Comparison of ENCODE assay signal across 14 cellular contexts in genomic region chr12:46483572-46484395, GRCh38.
DNase-seq lines count a peak whose midpoint lies in the region; ATAC-seq, FAIRE-seq and TF ChIP-seq lines count a peak whose summit lies in the region.
"Had no signal": no experiment of that assay in that cellular context is flagged by ENCODE, and none has a peak within 500 bp of the region (broad histone marks: within the 10 kb centered on the region; RNA-seq: fewer than 3 reads in every experiment).

No MANE protein-coding gene starts in this region.

- no peak for TF ChIP-seq POLR2A in erythroblast (IDR thresholded peaks at IDR 0.05; ENCODE audit: low read length)

- no peaks in the 10 kb centered on the region for H3K36me3 ChIP-seq in ACC112 (ENCODE audit: insufficient read depth, low read length)
- no peaks in the 10 kb centered on the region for H3K36me3 ChIP-seq in HUES48 (ENCODE audit: control insufficient read depth, insufficient read depth, low read length)
- no peaks in the 10 kb centered on the region for H3K36me3 ChIP-seq in astrocyte (ENCODE audit: insufficient read depth, low read length)
- H3K36me3 ChIP-seq: ovary had no signal

- no peak overlapping the region for H3K4me2 ChIP-seq in astrocyte (ENCODE audit: low read length)

- no peaks in the 10 kb centered on the region for H4K20me1 ChIP-seq in astrocyte (ENCODE audit: insufficient read depth, low read length)

- H3K9me3 Mint-ChIP-seq in astrocyte (ENCODE audit: unreplicated experiment) = no peaks in the 10 kb centered on the region

- H2AFZ ChIP-seq in ACC112 (ENCODE audit: low read length, unreplicated experiment) (no peak overlapping the region), astrocyte (ENCODE audit: low read depth, low read length) (no peak overlapping the region)

- no peak overlapping the region for H3K4me3 Mint-ChIP-seq in astrocyte (ENCODE audit: unreplicated experiment)
- H3K4me3 Mint-ChIP-seq: T-helper 17 cell had no signal

- H3K27ac ChIP-seq in ACC112 (ENCODE audit: low read depth, low read length) (peak overlapping the region; percentile 71), HUES48 (ENCODE audit: low read depth, low read length) (peak overlapping the region; percentile 67), astrocyte (ENCODE audit: low read depth, low read length) (no peak overlapping the region), right cardiac atrium (ENCODE audit: low read length) (no peak overlapping the region)
- H3K27ac ChIP-seq: ovary had no signal

- H3K9ac ChIP-seq in HUES48 (ENCODE audit: low read depth, low read length) = no peak overlapping the region
- H3K9ac ChIP-seq in astrocyte (ENCODE audit: low read length) = no peak overlapping the region

- no peaks in the 10 kb centered on the region for H3K79me2 ChIP-seq in ACC112 (ENCODE audit: control insufficient read depth, insufficient read depth, low read length, unreplicated experiment)
- H3K79me2 ChIP-seq in astrocyte (ENCODE audit: insufficient read depth, low read length) = no peaks in the 10 kb centered on the region

- no peak for TF ChIP-seq CTCF in astrocyte (IDR thresholded peaks at IDR 0.05; ENCODE audit: insufficient read depth, low read depth, low read length)

- no peaks in the 10 kb centered on the region for H3K27me3 Mint-ChIP-seq in astrocyte (ENCODE audit: low read depth, unreplicated experiment)
- H3K27me3 Mint-ChIP-seq: T-helper 17 cell had no signal

- FAIRE-seq in astrocyte (lab: Jason Lieb, UNC) = peak; percentile 43

- WGBS in right cardiac atrium = 73% methylated on average over 4 of the region's 4 CpGs

- ATAC-seq in right cardiac atrium (peak; percentile 66 to 79), SK-N-SH treated with all-trans-retinoic acid at 6 μM for 48 hours (no peak)
- ATAC-seq: T-helper 17 cell had no signal

- intact Hi-C loops in right cardiac atrium (cut with DNase I) = no loop called here

- peaks cover 7% of the 10 kb centered on the region for H3K36me3 Mint-ChIP-seq in astrocyte (ENCODE audit: low read depth, unreplicated experiment)

- H3K4me1 Mint-ChIP-seq in astrocyte (ENCODE audit: low read depth, unreplicated experiment) = peaks cover 4% of the 10 kb centered on the region
- H3K4me1 Mint-ChIP-seq: T-helper 17 cell had no signal

- H3K9me3 ChIP-seq in HUES48 (ENCODE audit: control insufficient read depth, insufficient read depth, low read length) (no peaks in the 10 kb centered on the region), astrocyte (ENCODE audit: insufficient read depth, low read depth, low read length) (no peaks in the 10 kb centered on the region), right cardiac atrium (ENCODE audit: control insufficient read depth, low read length) (no peaks in the 10 kb centered on the region)
- H3K9me3 ChIP-seq: ovary had no signal

- no peaks in the 10 kb centered on the region for H3K27me3 ChIP-seq in ACC112 (ENCODE audit: insufficient read depth, low read length)
- H3K27me3 ChIP-seq in HUES48 (ENCODE audit: control insufficient read depth, insufficient read depth, low read length) = no peaks in the 10 kb centered on the region
- no peaks in the 10 kb centered on the region for H3K27me3 ChIP-seq in astrocyte (ENCODE audit: insufficient read depth, low read length)
- H3K27me3 ChIP-seq in right cardiac atrium (ENCODE audit: control insufficient read depth, insufficient read depth) = no peaks in the 10 kb centered on the region
- H3K27me3 ChIP-seq: ovary had no signal

- peak overlapping the region; percentile 20 for H3K27ac Mint-ChIP-seq in astrocyte (ENCODE audit: unreplicated experiment)
- H3K27ac Mint-ChIP-seq: T-helper 17 cell had no signal

- H3K4me1 ChIP-seq in ACC112 (ENCODE audit: control insufficient read depth, insufficient read depth, low read length, unreplicated experiment) = peaks cover 31% of the 10 kb centered on the region
- peaks cover 27% of the 10 kb centered on the region for H3K4me1 ChIP-seq in HUES48 (ENCODE audit: control insufficient read depth, insufficient read depth, low read length)
- no peaks in the 10 kb centered on the region for H3K4me1 ChIP-seq in astrocyte (ENCODE audit: insufficient read depth, low read length)
- H3K4me1 ChIP-seq in right cardiac atrium (ENCODE audit: control insufficient read depth, insufficient read depth, low read length) = peaks cover 2% of the 10 kb centered on the region

- H3K4me3 ChIP-seq in ACC112 (ENCODE audit: low read depth, low read length) (no peak overlapping the region), HUES48 (ENCODE audit: low read depth, low read length) (no peak overlapping the region), astrocyte (ENCODE audit: insufficient read depth, low read depth, low read length) (no peak overlapping the region), right cardiac atrium (ENCODE audit: low read length) (no peak overlapping the region)
- H3K4me3 ChIP-seq: ovary had no signal

- DNase-seq in astrocyte (ENCODE audit: low read depth) (no peak), right cardiac atrium (no peak), NCI-H446 treated with DMSO at 0.1 percent for 48 hours (lab: John Stamatoyannopoulos, UW) (no peak), erythroblast (lab: John Stamatoyannopoulos, UW) (no peak)
- no peak for DNase-seq in activated naive CD4-positive, alpha-beta T cell treated with anti-CD3 and anti-CD28 coated beads, Interleukin-2, amount 50 U/mL, for 16 hours
- DNase-seq: activated CD4-positive, alpha-beta T cell treated with anti-CD3 and anti-CD28 coated beads, Interleukin-2, amount 50 U/mL, for 1 hour; aorta; islet precursor cell; NCI-H524; T-helper 17 cell had no signal

TF ChIP-seq in SK-N-SH treated with all-trans-retinoic acid at 6 μM for 48 hours, 23 proteins besides CTCF, POLR2A, EP300 and RAD21 (continues in another document):
- TF ChIP-seq ZNF565 (CRISPR knock-in tag; conservative IDR thresholded peaks at IDR 0.05; ENCODE audit: low read depth) = no peak
- no peak for TF ChIP-seq BACH2 (CRISPR knock-in tag; IDR thresholded peaks at IDR 0.05; ENCODE audit: borderline replicate concordance)
- TF ChIP-seq RARB (CRISPR knock-in tag; IDR thresholded peaks at IDR 0.05) = no peak
- no peak for TF ChIP-seq ZFP30 (CRISPR knock-in tag; IDR thresholded peaks at IDR 0.05)
- TF ChIP-seq POU6F1 (CRISPR knock-in tag; IDR thresholded peaks at IDR 0.05; ENCODE audit: borderline replicate concordance, low read depth) = no peak
- no peak for TF ChIP-seq PATZ1 (CRISPR knock-in tag; IDR thresholded peaks at IDR 0.05; ENCODE audit: borderline replicate concordance)
- no peak for TF ChIP-seq PPARA (CRISPR knock-in tag; IDR thresholded peaks at IDR 0.05; ENCODE audit: borderline replicate concordance)
- no peak for TF ChIP-seq ZNF70 (CRISPR knock-in tag; IDR thresholded peaks at IDR 0.05)
- TF ChIP-seq ZNF8 (CRISPR knock-in tag; IDR thresholded peaks at IDR 0.05) = no peak
- no peak for TF ChIP-seq ZC3H10 (CRISPR knock-in tag; IDR thresholded peaks at IDR 0.05)
- TF ChIP-seq TCF4 (CRISPR knock-in tag; IDR thresholded peaks at IDR 0.05; ENCODE audit: borderline replicate concordance) = no peak
- TF ChIP-seq ISL1 (CRISPR knock-in tag; IDR thresholded peaks at IDR 0.05) = no peak
- no peak for TF ChIP-seq ARNTL (CRISPR knock-in tag; IDR thresholded peaks at IDR 0.05; ENCODE audit: borderline replicate concordance, low read depth)

Comparison
In these comparisons a context has a peak if more than half of its experiments do, and no peak if none do; other contexts are left out.
1. H3K27ac ChIP-seq: peak in ACC112 (single experiment) and HUES48 (single experiment); none in astrocyte (single experiment) and right cardiac atrium (single experiment).